Comparison of ENCODE assay signal across 8 cellular contexts in genomic region chr19:37719111-37719926, GRCh38. TPM values are rescaled to one million over a fixed set of nuclear protein-coding genes. Genes with fewer than 3 reads are reported as not detected.
A peak's percentile ranks its signal among the peaks of the same experiment; 100 is the strongest.
DNase-seq lines count a peak whose midpoint lies in the region; ATAC-seq and FAIRE-seq lines count a peak whose summit lies in the region.

ZNF607 (minus strand) TSS chr19:37719761; CDS start chr19:37711618, 8,143 bp downstream.

- peak within 1 kb of the TSS; percentile 85 to 98 for H3K4me3 Mint-ChIP-seq in activated T-cell treated with anti-CD3 and anti-CD28 coated beads, Interleukin-2, amount 50 U/mL, for 72 hours
- H3K4me3 Mint-ChIP-seq in naive B cell = peak within 1 kb of the TSS; percentile 84 to 97 (median 95)
- H3K4me3 Mint-ChIP-seq in stimulated activated effector memory CD8-positive, alpha-beta T cell treated with anti-CD3 and anti-CD28 coated beads, Interleukin-12 subunit alpha, Interleukin-12 subunit beta, amount 100 ng/mL, for 72 hours = peak within 1 kb of the TSS; percentile 84

- no peaks in the 10 kb centered on the region for H3K27me3 Mint-ChIP-seq in activated T-cell treated with anti-CD3 and anti-CD28 coated beads, Interleukin-2, amount 50 U/mL, for 72 hours (ENCODE audit: low read depth)
- no peaks in the 10 kb centered on the region for H3K27me3 Mint-ChIP-seq in naive B cell

- ATAC-seq in GM19468 (IDR thresholded peaks at IDR 0.05; ENCODE audit: extremely low read depth, unreplicated experiment) (peak; percentile 58), naive B cell (ENCODE audit: low read depth in 2 of 2) (peak; percentile 87 to 89)
- ATAC-seq in activated T-cell treated with anti-CD3 and anti-CD28 coated beads, Interleukin-2, amount 50 U/mL, for 72 hours (replicated peaks in 1 of 2) = peak; percentile 94 to 95
- peak; percentile 96 for ATAC-seq in stimulated activated effector memory CD8-positive, alpha-beta T cell treated with anti-CD3 and anti-CD28 coated beads, Interleukin-12 subunit alpha, Interleukin-12 subunit beta, amount 100 ng/mL, for 72 hours

- H3K36me3 Mint-ChIP-seq in activated T-cell treated with anti-CD3 and anti-CD28 coated beads, Interleukin-2, amount 50 U/mL, for 72 hours (ENCODE audit: insufficient read depth in 2 of 2) = peaks cover 14 to 16% of the 10 kb centered on the region in 2 donors
- peaks cover 0 to 7% of the 10 kb centered on the region in 2 donors for H3K36me3 Mint-ChIP-seq in naive B cell
- H3K36me3 Mint-ChIP-seq in stimulated activated effector memory CD8-positive, alpha-beta T cell treated with anti-CD3 and anti-CD28 coated beads, Interleukin-12 subunit alpha, Interleukin-12 subunit beta, amount 100 ng/mL, for 72 hours = peaks cover 18% of the 10 kb centered on the region

- FAIRE-seq in HTR-8/SVneo (lab: Jason Lieb, UNC) = peak; percentile 70

- H3K27ac Mint-ChIP-seq in activated T-cell treated with anti-CD3 and anti-CD28 coated beads, Interleukin-2, amount 50 U/mL, for 72 hours = peak within 1 kb of the TSS; percentile 90
- peak within 1 kb of the TSS; percentile 89 to 96 (median 95) for H3K27ac Mint-ChIP-seq in naive B cell
- H3K27ac Mint-ChIP-seq in stimulated activated effector memory CD8-positive, alpha-beta T cell treated with anti-CD3 and anti-CD28 coated beads, Interleukin-12 subunit alpha, Interleukin-12 subunit beta, amount 100 ng/mL, for 72 hours = peak within 1 kb of the TSS; percentile 93

- DNase-seq in CMK (ENCODE audit: low read depth) (peak; percentile 81), HTR-8/SVneo (ENCODE audit: insufficient read length, low spot score) (peak; percentile 97), OCI-M1 (lab: John Stamatoyannopoulos, UW) (peak; percentile 97), fibroblast of gingiva (ENCODE audit: low read depth) (peak; percentile 84), naive B cell (peak; percentile 85)
- DNase-seq in activated T-cell treated with anti-CD3 and anti-CD28 coated beads, Interleukin-2, amount 50 U/mL, for 72 hours = peak; percentile 89 to 91
- DNase-seq in stimulated activated effector memory CD8-positive, alpha-beta T cell treated with anti-CD3 and anti-CD28 coated beads, Interleukin-12 subunit alpha, Interleukin-12 subunit beta, amount 100 ng/mL, for 72 hours (ENCODE audit: low spot score in 2 of 2) = peak; percentile 80 to 93

- H3K9me3 Mint-ChIP-seq in activated T-cell treated with anti-CD3 and anti-CD28 coated beads, Interleukin-2, amount 50 U/mL, for 72 hours = peaks cover 0 to 7% of the 10 kb centered on the region in 2 donors
- H3K9me3 Mint-ChIP-seq in naive B cell = no peaks in the 10 kb centered on the region
- H3K9me3 Mint-ChIP-seq in stimulated activated effector memory CD8-positive, alpha-beta T cell treated with anti-CD3 and anti-CD28 coated beads, Interleukin-12 subunit alpha, Interleukin-12 subunit beta, amount 100 ng/mL, for 72 hours = no peaks in the 10 kb centered on the region

- peaks cover 12% of the 10 kb centered on the region for H3K4me1 Mint-ChIP-seq in activated T-cell treated with anti-CD3 and anti-CD28 coated beads, Interleukin-2, amount 50 U/mL, for 72 hours (ENCODE audit: low read depth)
- H3K4me1 Mint-ChIP-seq in naive B cell = peaks cover 9 to 24% (median 12%) of the 10 kb centered on the region in 3 donors
- H3K4me1 Mint-ChIP-seq in stimulated activated effector memory CD8-positive, alpha-beta T cell treated with anti-CD3 and anti-CD28 coated beads, Interleukin-12 subunit alpha, Interleukin-12 subunit beta, amount 100 ng/mL, for 72 hours = peaks cover 10% of the 10 kb centered on the region

RNA-seq across cellular contexts. Expression of gene ZNF607, which starts in this region (rescaled TPM):
- total RNA-seq in activated T-cell treated with anti-CD3 and anti-CD28 coated beads, Interleukin-2, amount 50 U/mL, for 72 hours = 10 to 100 TPM in 1 of 2 donors, 1 to 10 TPM in 1; 8.8 to 10.1 TPM
- 1 to 10 TPM; 4.2 to 9.9 (median 6.6) TPM for polyA plus RNA-seq in naive B cell (ENCODE audit: low read depth in 6 of 6)

Comparison
In these comparisons a context has a peak if more than half of its experiments do, and no peak if none do; other contexts are left out.
1. Peak in every context shown above with its lines: DNase-seq and ATAC-seq.